Comparison of ENCODE assay signal across 32 cellular contexts in genomic region chr9:14339746-14340145, GRCh38. TPM values are rescaled to one million over a fixed set of nuclear protein-coding genes. Genes with fewer than 3 reads are reported as not detected.
"Had no signal": no experiment of that assay in that cellular context is flagged by ENCODE, and none has a peak within 500 bp of the region (broad histone marks: within the 10 kb centered on the region; RNA-seq: fewer than 3 reads in every experiment).

No MANE protein-coding gene starts in this region.

- H3K9me3 ChIP-seq: adrenal gland had no signal

- H3K27ac ChIP-seq: adrenal gland, cardiac muscle cell, VCaP had no signal

- H3K4me3 ChIP-seq: adrenal gland, cardiac muscle cell had no signal

- H3K4me1 Mint-ChIP-seq: activated B cell treated with CpG ODN at 0.5 μM for 24 hours; activated CD4-positive, alpha-beta memory T cell treated with anti-CD3 and anti-CD28 coated beads, Interleukin-2, amount 10 ng/mL, durations not matched to agents 7 days and 5 days; activated CD4-positive, alpha-beta T cell treated with anti-CD3 and anti-CD28 coated beads, Interleukin-2, amount 10 ng/mL, durations not matched to agents 7 days and 5 days; activated CD8-positive, alpha-beta memory T cell treated with anti-CD3 and anti-CD28 coated beads, Interleukin-2, amount 10 ng/mL, durations not matched to agents 7 days and 5 days; activated naive CD8-positive, alpha-beta T cell treated with anti-CD3 and anti-CD28 coated beads for 36 hours; central memory CD8-positive, alpha-beta T cell had no signal

- H3K27ac Mint-ChIP-seq: activated B cell treated with CpG ODN at 0.5 μM for 24 hours; activated CD4-positive, alpha-beta memory T cell treated with anti-CD3 and anti-CD28 coated beads, Interleukin-2, amount 10 ng/mL, durations not matched to agents 7 days and 5 days; activated CD4-positive, alpha-beta T cell treated with anti-CD3 and anti-CD28 coated beads, Interleukin-2, amount 10 ng/mL, durations not matched to agents 7 days and 5 days; activated CD8-positive, alpha-beta memory T cell treated with anti-CD3 and anti-CD28 coated beads, Interleukin-2, amount 10 ng/mL, durations not matched to agents 7 days and 5 days; activated CD8-positive, alpha-beta T cell treated with anti-CD3 and anti-CD28 coated beads, Interleukin-2, amount 10 ng/mL, durations not matched to agents 7 days and 5 days; activated naive CD4-positive, alpha-beta T cell treated with anti-CD3 and anti-CD28 coated beads for 36 hours; activated naive CD4-positive, alpha-beta T cell treated with anti-CD3 and anti-CD28 coated beads, Interleukin-2, amount 50 U/mL, for 72 hours; activated naive CD8-positive, alpha-beta T cell treated with anti-CD3 and anti-CD28 coated beads for 36 hours; activated T-cell treated with anti-CD3 and anti-CD28 coated beads, Interleukin-2, amount 50 U/mL, for 24 hours; T-helper 1 cell treated with Interleukin-12 subunit alpha and Interleukin-12 subunit beta and Interleukin-4 antibody, amounts not matched to agents 30 μg/mL and 1 μg/mL, for 36 hours; T-helper 2 cell treated with Interferon-gamma antibody and Interleukin-4, amounts not matched to agents 5 μg/mL and 100 μg/mL, for 36 hours had no signal

- DNase-seq: activated B cell treated with CpG ODN at 0.5 μM for 24 hours; activated CD4-positive, alpha-beta memory T cell treated with anti-CD3 and anti-CD28 coated beads, Interleukin-2, amount 10 ng/mL, durations not matched to agents 7 days and 5 days; activated CD4-positive, alpha-beta T cell treated with anti-CD3 and anti-CD28 coated beads for 4 hours; activated CD4-positive, alpha-beta T cell treated with anti-CD3 and anti-CD28 coated beads, Interleukin-2, amount 10 ng/mL, durations not matched to agents 7 days and 5 days; activated CD4-positive, alpha-beta T cell treated with anti-CD3 and anti-CD28 coated beads, Interleukin-2, amount 50 U/mL, for 48 hours; activated CD4-positive, CD25-positive, alpha-beta regulatory T cell treated with anti-CD3 and anti-CD28 coated beads, Interleukin-2, amount 50 U/mL, for 72 hours; activated CD8-positive, alpha-beta memory T cell treated with anti-CD3 and anti-CD28 coated beads for 24 hours; activated CD8-positive, alpha-beta memory T cell treated with anti-CD3 and anti-CD28 coated beads, Interleukin-2, amount 10 ng/mL, durations not matched to agents 7 days and 5 days; activated CD8-positive, alpha-beta memory T cell treated with anti-CD3 and anti-CD28 coated beads, Interleukin-2, amount 50 U/mL, for 48 hours; activated CD8-positive, alpha-beta T cell treated with anti-CD3 and anti-CD28 coated beads, Interleukin-2, amount 10 ng/mL, durations not matched to agents 7 days and 5 days; activated effector memory CD4-positive, alpha-beta T cell treated with anti-CD3 and anti-CD28 coated beads, Interleukin-2, amount 50 U/mL, for 16 hours; activated gamma-delta T cell treated with Interleukin-2 at 50 U/mL for 16 hours; activated naive CD4-positive, alpha-beta T cell; activated naive CD4-positive, alpha-beta T cell treated with anti-CD3 and anti-CD28 coated beads for 36 hours; activated naive CD4-positive, alpha-beta T cell treated with anti-CD3 and anti-CD28 coated beads, Interleukin-2, amount 50 U/mL, for 16 hours; activated naive CD8-positive, alpha-beta T cell treated with anti-CD3 and anti-CD28 coated beads for 36 hours; activated T-cell treated with anti-CD3 and anti-CD28 coated beads, Interleukin-2, amount 50 U/mL, for 24 hours; activated T-cell treated with anti-CD3 and anti-CD28 coated beads, Interleukin-2, amount 50 U/mL, for 48 hours; adrenal gland; amniotic stem cell; aorta; cerebellar nuclear complex; T-helper 1 cell; T-helper 2 cell; T-helper 9 cell had no signal

- H3K9me3 Mint-ChIP-seq: activated CD4-positive, alpha-beta memory T cell treated with anti-CD3 and anti-CD28 coated beads, Interleukin-2, amount 10 ng/mL, durations not matched to agents 7 days and 5 days; activated CD4-positive, alpha-beta T cell treated with anti-CD3 and anti-CD28 coated beads, Interleukin-2, amount 10 ng/mL, durations not matched to agents 7 days and 5 days; activated naive CD4-positive, alpha-beta T cell treated with anti-CD3 and anti-CD28 coated beads for 36 hours; activated naive CD4-positive, alpha-beta T cell treated with anti-CD3 and anti-CD28 coated beads, Interleukin-2, amount 50 U/mL, for 72 hours; activated naive CD8-positive, alpha-beta T cell treated with anti-CD3 and anti-CD28 coated beads for 36 hours; activated T-cell treated with anti-CD3 and anti-CD28 coated beads, Interleukin-2, amount 50 U/mL, for 24 hours; central memory CD8-positive, alpha-beta T cell; T-helper 1 cell treated with Interleukin-12 subunit alpha and Interleukin-12 subunit beta and Interleukin-4 antibody, amounts not matched to agents 30 μg/mL and 1 μg/mL, for 36 hours; T-helper 2 cell treated with Interferon-gamma antibody and Interleukin-4, amounts not matched to agents 5 μg/mL and 100 μg/mL, for 36 hours had no signal

- ATAC-seq: activated CD8-positive, alpha-beta memory T cell treated with anti-CD3 and anti-CD28 coated beads, Interleukin-2, amount 10 ng/mL, durations not matched to agents 7 days and 5 days; activated CD8-positive, alpha-beta T cell treated with anti-CD3 and anti-CD28 coated beads, Interleukin-2, amount 10 ng/mL, durations not matched to agents 7 days and 5 days; activated naive CD4-positive, alpha-beta T cell treated with anti-CD3 and anti-CD28 coated beads, Interleukin-2, amount 50 U/mL, for 72 hours had no signal

- H3K36me3 ChIP-seq: adrenal gland, cardiac muscle cell had no signal

- H3K4me3 Mint-ChIP-seq: activated B cell treated with CpG ODN at 0.5 μM for 24 hours; activated CD4-positive, alpha-beta memory T cell treated with anti-CD3 and anti-CD28 coated beads, Interleukin-2, amount 10 ng/mL, durations not matched to agents 7 days and 5 days; activated CD4-positive, alpha-beta T cell treated with anti-CD3 and anti-CD28 coated beads, Interleukin-2, amount 10 ng/mL, durations not matched to agents 7 days and 5 days; activated CD8-positive, alpha-beta memory T cell treated with anti-CD3 and anti-CD28 coated beads, Interleukin-2, amount 10 ng/mL, durations not matched to agents 7 days and 5 days; activated CD8-positive, alpha-beta T cell treated with anti-CD3 and anti-CD28 coated beads, Interleukin-2, amount 10 ng/mL, durations not matched to agents 7 days and 5 days; activated naive CD4-positive, alpha-beta T cell treated with anti-CD3 and anti-CD28 coated beads for 36 hours; activated naive CD8-positive, alpha-beta T cell treated with anti-CD3 and anti-CD28 coated beads for 36 hours; activated T-cell treated with anti-CD3 and anti-CD28 coated beads, Interleukin-2, amount 50 U/mL, for 24 hours; central memory CD8-positive, alpha-beta T cell; T-helper 1 cell treated with Interleukin-12 subunit alpha and Interleukin-12 subunit beta and Interleukin-4 antibody, amounts not matched to agents 30 μg/mL and 1 μg/mL, for 36 hours; T-helper 2 cell treated with Interferon-gamma antibody and Interleukin-4, amounts not matched to agents 5 μg/mL and 100 μg/mL, for 36 hours had no signal

- H3K36me3 Mint-ChIP-seq: activated CD8-positive, alpha-beta memory T cell treated with anti-CD3 and anti-CD28 coated beads, Interleukin-2, amount 10 ng/mL, durations not matched to agents 7 days and 5 days; activated naive CD4-positive, alpha-beta T cell treated with anti-CD3 and anti-CD28 coated beads, Interleukin-2, amount 50 U/mL, for 72 hours; activated naive CD8-positive, alpha-beta T cell treated with anti-CD3 and anti-CD28 coated beads for 36 hours; brain had no signal

RNA-seq across cellular contexts. Expression of gene NFIB, which starts 25.8 kb away (rescaled TPM):
- total RNA-seq: activated B cell treated with CpG ODN at 0.5 μM for 24 hours; activated CD4-positive, alpha-beta memory T cell treated with anti-CD3 and anti-CD28 coated beads, Interleukin-2, amount 10 ng/mL, durations not matched to agents 7 days and 5 days; activated CD4-positive, alpha-beta T cell treated with anti-CD3 and anti-CD28 coated beads, Interleukin-2, amount 10 ng/mL, durations not matched to agents 7 days and 5 days; activated CD8-positive, alpha-beta memory T cell treated with anti-CD3 and anti-CD28 coated beads, Interleukin-2, amount 10 ng/mL, durations not matched to agents 7 days and 5 days; activated CD8-positive, alpha-beta T cell treated with anti-CD3 and anti-CD28 coated beads, Interleukin-2, amount 10 ng/mL, durations not matched to agents 7 days and 5 days; activated naive CD4-positive, alpha-beta T cell treated with anti-CD3 and anti-CD28 coated beads for 36 hours; activated naive CD4-positive, alpha-beta T cell treated with anti-CD3 and anti-CD28 coated beads, Interleukin-2, amount 50 U/mL, for 72 hours; activated naive CD8-positive, alpha-beta T cell treated with anti-CD3 and anti-CD28 coated beads for 36 hours had no signal
